Comparison of ENCODE assay signal across 1 cellular context in genomic region chr1:9292361-9293240, GRCh38.
TF ChIP-seq lines count a peak whose summit lies in the region.

Gene SPSB1 (plus strand): TSS chr1:9292894. CDS start chr1:9355892, 62,998 bp downstream.

TF ChIP-seq in GM23338, 12 proteins besides CTCF, POLR2A, EP300 and RAD21 (continued from another document):
- TF ChIP-seq, protein P1, sequence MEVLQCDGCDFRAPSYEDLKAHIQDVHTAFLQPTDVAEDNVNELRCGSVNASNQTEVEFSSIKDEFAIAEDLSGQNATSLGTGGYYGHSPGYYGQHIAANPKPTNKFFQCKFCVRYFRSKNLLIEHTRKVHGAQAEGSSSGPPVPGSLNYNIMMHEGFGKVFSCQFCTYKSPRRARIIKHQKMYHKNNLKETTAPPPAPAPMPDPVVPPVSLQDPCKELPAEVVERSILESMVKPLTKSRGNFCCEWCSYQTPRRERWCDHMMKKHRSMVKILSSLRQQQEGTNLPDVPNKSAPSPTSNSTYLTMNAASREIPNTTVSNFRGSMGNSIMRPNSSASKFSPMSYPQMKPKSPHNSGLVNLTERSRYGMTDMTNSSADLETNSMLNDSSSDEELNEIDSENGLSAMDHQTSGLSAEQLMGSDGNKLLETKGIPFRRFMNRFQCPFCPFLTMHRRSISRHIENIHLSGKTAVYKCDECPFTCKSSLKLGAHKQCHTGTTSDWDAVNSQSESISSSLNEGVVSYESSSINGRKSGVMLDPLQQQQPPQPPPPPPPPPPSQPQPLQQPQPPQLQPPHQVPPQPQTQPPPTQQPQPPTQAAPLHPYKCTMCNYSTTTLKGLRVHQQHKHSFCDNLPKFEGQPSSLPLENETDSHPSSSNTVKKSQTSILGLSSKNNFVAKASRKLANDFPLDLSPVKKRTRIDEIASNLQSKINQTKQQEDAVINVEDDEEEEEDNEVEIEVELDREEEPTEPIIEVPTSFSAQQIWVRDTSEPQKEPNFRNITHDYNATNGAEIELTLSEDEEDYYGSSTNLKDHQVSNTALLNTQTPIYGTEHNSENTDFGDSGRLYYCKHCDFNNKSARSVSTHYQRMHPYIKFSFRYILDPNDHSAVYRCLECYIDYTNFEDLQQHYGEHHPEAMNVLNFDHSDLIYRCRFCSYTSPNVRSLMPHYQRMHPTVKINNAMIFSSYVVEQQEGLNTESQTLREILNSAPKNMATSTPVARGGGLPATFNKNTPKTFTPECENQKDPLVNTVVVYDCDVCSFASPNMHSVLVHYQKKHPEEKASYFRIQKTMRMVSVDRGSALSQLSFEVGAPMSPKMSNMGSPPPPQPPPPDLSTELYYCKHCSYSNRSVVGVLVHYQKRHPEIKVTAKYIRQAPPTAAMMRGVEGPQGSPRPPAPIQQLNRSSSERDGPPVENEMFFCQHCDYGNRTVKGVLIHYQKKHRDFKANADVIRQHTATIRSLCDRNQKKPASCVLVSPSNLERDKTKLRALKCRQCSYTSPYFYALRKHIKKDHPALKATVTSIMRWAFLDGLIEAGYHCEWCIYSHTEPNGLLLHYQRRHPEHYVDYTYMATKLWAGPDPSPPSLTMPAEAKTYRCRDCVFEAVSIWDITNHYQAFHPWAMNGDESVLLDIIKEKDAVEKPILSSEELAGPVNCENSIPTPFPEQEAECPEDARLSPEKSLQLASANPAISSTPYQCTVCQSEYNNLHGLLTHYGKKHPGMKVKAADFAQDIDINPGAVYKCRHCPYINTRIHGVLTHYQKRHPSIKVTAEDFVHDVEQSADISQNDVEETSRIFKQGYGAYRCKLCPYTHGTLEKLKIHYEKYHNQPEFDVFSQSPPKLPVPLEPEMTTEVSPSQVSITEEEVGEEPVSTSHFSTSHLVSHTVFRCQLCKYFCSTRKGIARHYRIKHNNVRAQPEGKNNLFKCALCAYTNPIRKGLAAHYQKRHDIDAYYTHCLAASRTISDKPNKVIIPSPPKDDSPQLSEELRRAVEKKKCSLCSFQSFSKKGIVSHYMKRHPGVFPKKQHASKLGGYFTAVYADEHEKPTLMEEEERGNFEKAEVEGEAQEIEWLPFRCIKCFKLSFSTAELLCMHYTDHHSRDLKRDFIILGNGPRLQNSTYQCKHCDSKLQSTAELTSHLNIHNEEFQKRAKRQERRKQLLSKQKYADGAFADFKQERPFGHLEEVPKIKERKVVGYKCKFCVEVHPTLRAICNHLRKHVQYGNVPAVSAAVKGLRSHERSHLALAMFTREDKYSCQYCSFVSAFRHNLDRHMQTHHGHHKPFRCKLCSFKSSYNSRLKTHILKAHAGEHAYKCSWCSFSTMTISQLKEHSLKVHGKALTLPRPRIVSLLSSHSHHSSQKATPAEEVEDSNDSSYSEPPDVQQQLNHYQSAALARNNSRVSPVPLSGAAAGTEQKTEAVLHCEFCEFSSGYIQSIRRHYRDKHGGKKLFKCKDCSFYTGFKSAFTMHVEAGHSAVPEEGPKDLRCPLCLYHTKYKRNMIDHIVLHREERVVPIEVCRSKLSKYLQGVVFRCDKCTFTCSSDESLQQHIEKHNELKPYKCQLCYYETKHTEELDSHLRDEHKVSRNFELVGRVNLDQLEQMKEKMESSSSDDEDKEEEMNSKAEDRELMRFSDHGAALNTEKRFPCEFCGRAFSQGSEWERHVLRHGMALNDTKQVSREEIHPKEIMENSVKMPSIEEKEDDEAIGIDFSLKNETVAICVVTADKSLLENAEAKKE (CRISPR knock-in tag; IDR thresholded peaks at IDR 0.05) = no peak
TF ChIP-seq in GM23338: peak in this region for 1.
